10 cellular contexts compared by ENCODE assay signal in the genomic region with DNA sequence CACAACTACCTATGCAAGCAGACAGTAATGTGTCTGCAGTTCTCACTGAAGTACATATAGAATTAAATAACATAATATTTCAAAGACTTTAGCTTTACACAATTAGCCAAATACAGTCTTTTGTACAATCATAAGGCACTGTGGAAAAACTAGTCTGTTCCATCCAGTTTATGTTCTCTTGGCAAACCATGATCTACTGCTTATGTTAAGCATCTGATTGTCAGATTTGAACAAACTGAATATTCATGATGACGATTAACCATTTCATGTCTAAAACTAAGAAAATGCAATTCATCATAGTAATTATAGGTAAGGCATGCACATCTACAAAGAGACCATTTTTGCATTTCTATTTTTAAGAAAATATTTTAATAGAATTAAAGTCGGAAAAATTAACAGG. TPM values are rescaled to one million over a fixed set of nuclear protein-coding genes. Genes with fewer than 3 reads are reported as not detected.
A peak's percentile ranks its signal among the peaks of the same experiment; 100 is the strongest.
DNase-seq lines count a peak whose midpoint lies in the region; ATAC-seq and TF ChIP-seq lines count a peak whose summit lies in the region.
"Had no signal": no experiment of that assay in that cellular context is flagged by ENCODE, and none has a peak within 500 bp of the region (broad histone marks: within the 10 kb centered on the region; RNA-seq: fewer than 3 reads in every experiment).

No MANE protein-coding gene starts in this region.

- H4K20me1 ChIP-seq in OCI-LY3 (ENCODE audit: insufficient read depth, low read length) (no peaks in the 10 kb centered on the region), neural cell (ENCODE audit: insufficient read depth) (no peaks in the 10 kb centered on the region)

- TF ChIP-seq EP300 in esophagus muscularis mucosa (IDR thresholded peaks at IDR 0.05) (no peak), neural cell (conservative IDR thresholded peaks at IDR 0.05; ENCODE audit: poor library complexity, severe bottlenecking) (no peak), ovary (IDR thresholded peaks at IDR 0.05) (no peak)

- H3K79me2 ChIP-seq in OCI-LY3 (ENCODE audit: low read length): no peaks in the 10 kb centered on the region
- peaks cover 57% of the 10 kb centered on the region for H3K79me2 ChIP-seq in neural cell (replicated peaks; ENCODE audit: insufficient read depth, low read length)

- WGBS in esophagus muscularis mucosa: 17% methylated on average over 2 of the region's 2 CpGs
- 56 to 58% (median 56%) methylated on average over 2 of the region's 2 CpGs for WGBS in ovary, 3 donors

- intact Hi-C loops in esophagus muscularis mucosa (cut with DNase I) (loop anchor here (5.0 to 10.0 kb wide), 2 partner anchors 216 to 831 kb away; no protein-coding TSS in a partner anchor), ovary (cut with DNase I) (no loop called here)

- DNase-seq in esophagus muscularis mucosa (ENCODE audit: extremely low spot score) (no peak), ovary (no peak), activated gamma-delta T cell (lab: John Stamatoyannopoulos, UW) (no peak)
- DNase-seq in CD8-positive, alpha-beta memory T cell: no peak
- DNase-seq: psoas muscle; stimulated activated naive B cell treated with anti-CD40 and anti-IgM and Interleukin-4, amounts not matched to agents 10 μg/mL and 1 μg/mL and 100 μg/mL, for 72 hours had no signal

- H3K27me3 ChIP-seq in OCI-LY3 (ENCODE audit: low read depth, low read length) (no peaks in the 10 kb centered on the region), esophagus muscularis mucosa (no peaks in the 10 kb centered on the region), neural cell (ENCODE audit: insufficient read depth, low read depth, low read length) (no peaks in the 10 kb centered on the region), ovary (no peaks in the 10 kb centered on the region)
- no peaks in the 10 kb centered on the region for H3K27me3 ChIP-seq in CD8-positive, alpha-beta memory T cell (ENCODE audit: insufficient read depth, low read length, poor library complexity, severe bottlenecking)

- H3K4me3 ChIP-seq in GM08714 (ENCODE audit: low read length): peak overlapping the region; percentile 65; the same call in 1 of the 2 replicates
- H3K4me3 ChIP-seq in OCI-LY3 (ENCODE audit: low read length): peak overlapping the region; percentile 78
- H3K4me3 ChIP-seq in esophagus muscularis mucosa: peak overlapping the region; percentile 56 to 67 (median 62)
- H3K4me3 ChIP-seq in neural cell (ENCODE audit: low read length): peak overlapping the region; percentile 68
- H3K4me3 ChIP-seq in CD8-positive, alpha-beta memory T cell (ENCODE audit: low read length): no peak overlapping the region
- no peak overlapping the region for H3K4me3 ChIP-seq in ovary

- peaks cover 3% of the 10 kb centered on the region; the same call in 1 of the 2 replicates for H3K4me1 ChIP-seq in OCI-LY3 (ENCODE audit: low read length)
- peaks cover 8 to 43% (median 23%) of the 10 kb centered on the region in 4 donors for H3K4me1 ChIP-seq in esophagus muscularis mucosa
- peaks cover 7% of the 10 kb centered on the region for H3K4me1 ChIP-seq in CD8-positive, alpha-beta memory T cell (ENCODE audit: insufficient read depth, low read length)
- no peaks in the 10 kb centered on the region for H3K4me1 ChIP-seq in ovary (ENCODE audit: insufficient read depth)
- H3K4me1 ChIP-seq: psoas muscle had no signal

- H3K9ac ChIP-seq in OCI-LY3 (ENCODE audit: low read length) (no peak overlapping the region), neural cell (ENCODE audit: low read length) (peak overlapping the region; percentile 66)

- H3K4me3 Mint-ChIP-seq in CD8-positive, alpha-beta memory T cell: no peak overlapping the region

- no peak for TF ChIP-seq RAD21 in neural cell (conservative IDR thresholded peaks at IDR 0.05)

- no peaks in the 10 kb centered on the region for H3K36me3 Mint-ChIP-seq in CD8-positive, alpha-beta memory T cell
- H3K36me3 Mint-ChIP-seq: stimulated activated naive B cell treated with anti-CD40 and anti-IgM and Interleukin-4, amounts not matched to agents 10 μg/mL and 1 μg/mL and 100 μg/mL, for 72 hours had no signal

- H3K27ac ChIP-seq in OCI-LY3 (ENCODE audit: low read length) (no peak overlapping the region), esophagus muscularis mucosa (replicated peaks in 1 of 4) (peak overlapping the region; percentile 77 to 83 (median 81)), neural cell (ENCODE audit: low read length) (peak overlapping the region; percentile 64), ovary (no peak overlapping the region)
- no peak overlapping the region for H3K27ac ChIP-seq in CD8-positive, alpha-beta memory T cell (ENCODE audit: low read depth, low read length)
- H3K27ac ChIP-seq: psoas muscle had no signal

- peaks cover 0 to 3% of the 10 kb centered on the region in 2 donors for H3K27me3 Mint-ChIP-seq in CD8-positive, alpha-beta memory T cell

- TF ChIP-seq CTCF in OCI-LY3 (IDR thresholded peaks at IDR 0.05; ENCODE audit: low read depth, low read length) (no peak), esophagus muscularis mucosa (IDR thresholded peaks at IDR 0.05) (no peak), neural cell (IDR thresholded peaks at IDR 0.05; ENCODE audit: poor library complexity, severe bottlenecking) (no peak), ovary (IDR thresholded peaks at IDR 0.05) (no peak)

- no peaks in the 10 kb centered on the region for H3F3A ChIP-seq in neural cell (ENCODE audit: insufficient read depth, low read length, poor library complexity, severe bottlenecking)

- H3K36me3 ChIP-seq in OCI-LY3 (replicated peaks; ENCODE audit: low read depth, low read length) (no peaks in the 10 kb centered on the region), esophagus muscularis mucosa (no peaks in the 10 kb centered on the region), neural cell (ENCODE audit: insufficient read depth, low read length) (no peaks in the 10 kb centered on the region), ovary (no peaks in the 10 kb centered on the region)
- no peaks in the 10 kb centered on the region for H3K36me3 ChIP-seq in CD8-positive, alpha-beta memory T cell (ENCODE audit: insufficient read depth, low read length)

- POLR2A ChIA-PET in CD8-positive, alpha-beta memory T cell (lab: Charles Lee): no interaction called here

- no peak overlapping the region for H3K27ac Mint-ChIP-seq in CD8-positive, alpha-beta memory T cell
- H3K27ac Mint-ChIP-seq: stimulated activated naive B cell treated with anti-CD40 and anti-IgM and Interleukin-4, amounts not matched to agents 10 μg/mL and 1 μg/mL and 100 μg/mL, for 72 hours had no signal

- H3K4me2 ChIP-seq in OCI-LY3 (ENCODE audit: low read length) (peak overlapping the region; percentile 75), neural cell (ENCODE audit: low read length) (peak overlapping the region; percentile 58)

- no peaks in the 10 kb centered on the region for H3K9me2 ChIP-seq in neural cell (ENCODE audit: insufficient read depth, low read length)

- CTCF ChIA-PET in CD8-positive, alpha-beta memory T cell (lab: Charles Lee): no interaction called here

- TF ChIP-seq POLR2A in esophagus muscularis mucosa (IDR thresholded peaks at IDR 0.05; ENCODE audit: low read depth) (no peak), ovary (IDR thresholded peaks at IDR 0.05) (no peak)

- H3K9me3 ChIP-seq in OCI-LY3 (ENCODE audit: insufficient read depth, low read length) (no peaks in the 10 kb centered on the region), esophagus muscularis mucosa (no peaks in the 10 kb centered on the region), neural cell (ENCODE audit: low read length) (no peaks in the 10 kb centered on the region), ovary (no peaks in the 10 kb centered on the region)
- H3K9me3 ChIP-seq in CD8-positive, alpha-beta memory T cell (ENCODE audit: low read length): no peaks in the 10 kb centered on the region
- H3K9me3 ChIP-seq: psoas muscle had no signal

- no peak for ATAC-seq in HG02642 (IDR thresholded peaks at IDR 0.05; ENCODE audit: poor library complexity, unreplicated experiment)
- ATAC-seq: psoas muscle had no signal

- H3K4me1 Mint-ChIP-seq in CD8-positive, alpha-beta memory T cell: peaks cover 0 to 16% (median 3%) of the 10 kb centered on the region in 3 donors

- no peak overlapping the region for H2AFZ ChIP-seq in OCI-LY3 (ENCODE audit: low read depth, low read length)
- H2AFZ ChIP-seq in neural cell (ENCODE audit: low read depth, low read length): peak overlapping the region; percentile 0

- peaks cover 0 to 6% (median 4%) of the 10 kb centered on the region in 5 donors for H3K9me3 Mint-ChIP-seq in CD8-positive, alpha-beta memory T cell
- H3K9me3 Mint-ChIP-seq: stimulated activated naive B cell treated with anti-CD40 and anti-IgM and Interleukin-4, amounts not matched to agents 10 μg/mL and 1 μg/mL and 100 μg/mL, for 72 hours had no signal

TF ChIP-seq in neural cell, 6 proteins besides CTCF, POLR2A, EP300 and RAD21 (continues in another document):
- TF ChIP-seq MXI1 (conservative IDR thresholded peaks at IDR 0.05; ENCODE audit: poor library complexity, severe bottlenecking): no peak
- no peak for TF ChIP-seq EZH2 (IDR thresholded peaks at IDR 0.05; ENCODE audit: borderline replicate concordance, insufficient read depth, low read length, poor library complexity, severe bottlenecking)

RNA-seq across cellular contexts. Expression of a gene that starts 0.8 kb away (rescaled TPM):
- 10 to 100 TPM; 27.8 to 39.0 (median 34.5) TPM for total RNA-seq in esophagus muscularis mucosa
- polyA plus RNA-seq in neural cell: 20.7 and 22.8 TPM in 2 replicates
- 130 and 157 TPM in 2 replicates for polyA minus RNA-seq in neural cell
- not detected for total RNA-seq in CD8-positive, alpha-beta memory T cell
- polyA plus RNA-seq in CD8-positive, alpha-beta memory T cell: not detected
- 1 to 10 TPM in 6 of 7 donors, under 1 TPM in 1; 0.76 to 6.3 (median 2.2) TPM for total RNA-seq in ovary
- 10 to 100 TPM in 1 of 2 donors, under 1 TPM in 1; 0.82 to 23.0 TPM for polyA plus RNA-seq in ovary

Comparison
In these comparisons a context has a peak if more than half of its experiments do, and no peak if none do; other contexts are left out.
1. H3K4me3 ChIP-seq: peak in GM08714 (single experiment), OCI-LY3 (single experiment), esophagus muscularis mucosa (4 of 4) and neural cell (single experiment); none in CD8-positive, alpha-beta memory T cell (single experiment) and ovary (single experiment).
2. H3K27ac ChIP-seq: peak in esophagus muscularis mucosa (4 of 4) and neural cell (single experiment); none in OCI-LY3 (single experiment), CD8-positive, alpha-beta memory T cell (single experiment) and ovary (0 of 2).